In genomic region chr1:229470406-229471043, GRCh38 we compare ENCODE assay signal across 24 cellular contexts. TPM values are rescaled to one million over a fixed set of nuclear protein-coding genes. Genes with fewer than 3 reads are reported as not detected.
DNase-seq lines count a peak whose midpoint lies in the region; ATAC-seq and TF ChIP-seq lines count a peak whose summit lies in the region.
"Had no signal": no experiment of that assay in that cellular context is flagged by ENCODE, and none has a peak within 500 bp of the region (broad histone marks: within the 10 kb centered on the region; RNA-seq: fewer than 3 reads in every experiment).

No MANE protein-coding gene starts in this region.

- H3K36me3 ChIP-seq in right atrium auricular region, result peaks cover 49% of the 10 kb centered on the region
- H3K36me3 ChIP-seq in endocrine pancreas (ENCODE audit: control insufficient read depth, insufficient read depth, low read length), result no peaks in the 10 kb centered on the region
- H3K36me3 ChIP-seq in mucosa of descending colon (ENCODE audit: low read depth), result no peaks in the 10 kb centered on the region

- no peak for TF ChIP-seq CTCF in right atrium auricular region (IDR thresholded peaks at IDR 0.05)
- TF ChIP-seq CTCF in mucosa of descending colon (IDR thresholded peaks at IDR 0.05), result no peak

- no peaks in the 10 kb centered on the region for H3K4me1 ChIP-seq in right atrium auricular region
- no peaks in the 10 kb centered on the region for H3K4me1 ChIP-seq in endocrine pancreas (ENCODE audit: control insufficient read depth, insufficient read depth, low read length)
- no peaks in the 10 kb centered on the region for H3K4me1 ChIP-seq in mucosa of descending colon (ENCODE audit: low read depth)
- H3K4me1 ChIP-seq: HAP-1, Peyer's patch, SJCRH30 had no signal

- intact Hi-C loops in Right ventricle myocardium inferior (cut with DNase I), result no loop called here
- intact Hi-C loops in mucosa of descending colon (cut with DNase I, micrococcal nuclease), result no loop called here

- H3K4me3 ChIP-seq in right atrium auricular region (no peak overlapping the region), endocrine pancreas (ENCODE audit: control insufficient read depth, insufficient read depth, low read length) (no peak overlapping the region), mucosa of descending colon (no peak overlapping the region)
- H3K4me3 ChIP-seq: GM23248, HAP-1, Peyer's patch, SJCRH30 had no signal

- peak overlapping the region; percentile 4 for H3K9ac ChIP-seq in endocrine pancreas (ENCODE audit: control insufficient read depth, insufficient read depth, low read length)
- H3K9ac ChIP-seq: GM23248 had no signal

- no peak overlapping the region for H3K27ac ChIP-seq in right atrium auricular region
- H3K27ac ChIP-seq: GM23248, Peyer's patch, SJCRH30 had no signal

- no peaks in the 10 kb centered on the region for H3K9me3 ChIP-seq in right atrium auricular region
- H3K9me3 ChIP-seq in endocrine pancreas (ENCODE audit: control insufficient read depth, low read length), result no peaks in the 10 kb centered on the region
- H3K9me3 ChIP-seq in mucosa of descending colon, result no peaks in the 10 kb centered on the region
- H3K9me3 ChIP-seq: HAP-1, Peyer's patch, SJCRH30 had no signal

- H3K27me3 ChIP-seq in right atrium auricular region, result no peaks in the 10 kb centered on the region
- no peaks in the 10 kb centered on the region for H3K27me3 ChIP-seq in endocrine pancreas (ENCODE audit: control insufficient read depth, insufficient read depth, low read length)
- H3K27me3 ChIP-seq: Peyer's patch, SJCRH30 had no signal

- no peak for DNase-seq in Right ventricle myocardium inferior (ENCODE audit: missing footprints)
- no peak for DNase-seq in right atrium auricular region (ENCODE audit: low spot score)
- DNase-seq in NCI-H2107 treated with DMSO at 0.1 percent for 48 hours (lab: John Stamatoyannopoulos, UW; ENCODE audit: unreplicated experiment), result peak; percentile 90
- no peak for DNase-seq in kidney tubule cell (ENCODE audit: low spot score)
- no peak for DNase-seq in NCI-H2171 treated with DMSO at 0.1 percent for 48 hours (lab: John Stamatoyannopoulos, UW)
- DNase-seq in mucosa of descending colon, result no peak
- DNase-seq in anterior cingulate cortex (lab: John Stamatoyannopoulos, UW), result no peak
- DNase-seq: 8988T, DMS53, GDM1, GM23248, KBM-7, NCI-H1105 treated with DMSO at 0.1 percent for 48 hours, NCI-H1694 treated with DMSO at 0.1 percent for 48 hours, NCI-H226, NCI-H510A treated with DMSO at 0.1 percent for 48 hours, NCI-H774, Peyer's patch, SJCRH30, T-cell had no signal

- ATAC-seq in Right ventricle myocardium inferior, result peak; percentile 50
- ATAC-seq in mucosa of descending colon, result no peak
- ATAC-seq: HepG2, T-cell had no signal

RNA-seq across cellular contexts. Expression of gene ACTA1, which starts 36.6 kb away (rescaled TPM):
- 1,694 TPM for total RNA-seq in Right ventricle myocardium inferior
- total RNA-seq in right atrium auricular region, result 1,000 to 10,000 TPM in 1 of 2 donors, 100 to 1,000 TPM in 1; 422 to 3,527 TPM
- 1 to 10 TPM in 2 of 3 donors, not detected in 1; 2.8 to 4.1 TPM for total RNA-seq in mucosa of descending colon
- total RNA-seq: OCI-LY7 had no signal

RNA-seq across cellular contexts. Expression of gene NUP133, which starts 37.6 kb away (rescaled TPM):
- total RNA-seq in Right ventricle myocardium inferior (27.9 TPM), right atrium auricular region (10 to 100 TPM; 19.7 to 21.0 TPM), mucosa of descending colon (10 to 100 TPM; 24.5 to 29.4 (median 26.7) TPM)

Comparison
In these comparisons a context has a peak if more than half of its experiments do, and no peak if none do; other contexts are left out.
1. RNA of gene ACTA1, which starts 36.6 kb away (total RNA-seq): 422 to 3,527 TPM in right atrium auricular region and 1,694 TPM in Right ventricle myocardium inferior (single experiment); 2.8 to 4.1 TPM in mucosa of descending colon; every median in the first group is over 10 times any median in the second.